ENCODE assay signal across 1 cellular context in the genomic region with DNA sequence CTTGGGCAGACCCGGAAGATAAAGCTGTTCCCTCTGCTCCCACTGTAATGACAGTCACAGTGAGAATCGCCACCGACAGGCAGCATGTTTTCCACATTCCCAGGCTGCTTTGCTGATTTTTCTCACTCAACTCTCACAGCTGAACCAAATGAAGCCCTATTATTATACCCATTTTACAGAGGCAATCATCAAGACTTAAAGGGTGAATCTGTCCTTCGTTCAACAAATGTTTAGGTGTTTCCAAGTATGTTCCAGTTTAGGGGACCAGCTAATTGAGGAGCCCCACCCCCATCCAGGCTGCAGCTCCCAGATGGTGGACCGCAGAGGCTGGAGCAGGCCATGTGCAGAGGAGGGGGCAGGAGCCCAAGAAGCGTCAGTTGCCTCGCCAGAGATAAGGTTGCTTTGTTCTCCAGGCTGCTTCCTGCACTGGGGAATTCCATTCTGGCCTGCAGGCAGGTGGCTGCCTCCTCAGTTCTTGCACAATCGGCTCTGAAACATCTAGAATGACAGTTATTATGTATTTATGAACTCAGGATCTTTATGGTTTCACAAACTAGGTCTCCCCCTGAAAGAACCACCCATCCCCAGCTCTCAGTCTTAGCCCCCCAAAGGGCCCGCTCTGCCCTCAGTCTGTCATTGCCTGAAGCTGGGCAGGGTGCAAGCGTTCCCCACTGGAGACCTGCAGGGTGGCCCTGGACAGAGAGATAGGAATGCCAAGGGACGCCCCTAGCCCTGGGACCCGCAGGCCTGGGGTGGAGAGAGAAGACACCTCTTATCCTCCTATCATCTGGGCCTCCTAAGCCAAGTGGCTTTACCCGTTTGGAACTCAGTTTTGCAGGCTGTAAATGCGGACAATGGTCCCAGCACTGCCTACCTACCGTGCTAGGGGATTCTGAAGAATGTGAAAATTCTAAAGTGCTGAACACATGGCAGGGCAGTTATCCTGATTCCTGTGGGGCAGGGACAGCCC.
TF ChIP-seq lines count a peak whose summit lies in the region.

No MANE protein-coding gene starts in this region.

TF ChIP-seq in H1, 55 proteins besides CTCF, POLR2A, EP300 and RAD21:
- TF ChIP-seq HDAC2 (IDR thresholded peaks at IDR 0.05; ENCODE audit: borderline replicate concordance in 1 of 2, low read depth in 2 of 2, low read length in 2 of 2): 0 out of 4 replicates have a peak, but pooled peaks of 1 of the 2 experiments have one; percentile 73
- no peak for TF ChIP-seq JUN (IDR thresholded peaks at IDR 0.05; ENCODE audit: low read depth, low read length)
- peak; percentile 96 for TF ChIP-seq KDM1A (IDR thresholded peaks at IDR 0.05; ENCODE audit: borderline replicate concordance, low read length)
- TF ChIP-seq, protein P1, sequence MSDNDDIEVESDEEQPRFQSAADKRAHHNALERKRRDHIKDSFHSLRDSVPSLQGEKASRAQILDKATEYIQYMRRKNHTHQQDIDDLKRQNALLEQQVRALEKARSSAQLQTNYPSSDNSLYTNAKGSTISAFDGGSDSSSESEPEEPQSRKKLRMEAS (IDR thresholded peaks at IDR 0.05): peak; percentile 58
- TF ChIP-seq CEBPB (IDR thresholded peaks at IDR 0.05; ENCODE audit: low read depth, low read length): peak; percentile 93
- TF ChIP-seq CHD2 (IDR thresholded peaks at IDR 0.05; ENCODE audit: low read length): no peak
- TF ChIP-seq, protein P2, sequence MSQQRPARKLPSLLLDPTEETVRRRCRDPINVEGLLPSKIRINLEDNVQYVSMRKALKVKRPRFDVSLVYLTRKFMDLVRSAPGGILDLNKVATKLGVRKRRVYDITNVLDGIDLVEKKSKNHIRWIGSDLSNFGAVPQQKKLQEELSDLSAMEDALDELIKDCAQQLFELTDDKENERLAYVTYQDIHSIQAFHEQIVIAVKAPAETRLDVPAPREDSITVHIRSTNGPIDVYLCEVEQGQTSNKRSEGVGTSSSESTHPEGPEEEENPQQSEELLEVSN (IDR thresholded peaks at IDR 0.05): peak; percentile 18; the same call in 1 of the 2 replicates
TF ChIP-seq in H1: peak in this region for 5.
